In the genomic region with DNA sequence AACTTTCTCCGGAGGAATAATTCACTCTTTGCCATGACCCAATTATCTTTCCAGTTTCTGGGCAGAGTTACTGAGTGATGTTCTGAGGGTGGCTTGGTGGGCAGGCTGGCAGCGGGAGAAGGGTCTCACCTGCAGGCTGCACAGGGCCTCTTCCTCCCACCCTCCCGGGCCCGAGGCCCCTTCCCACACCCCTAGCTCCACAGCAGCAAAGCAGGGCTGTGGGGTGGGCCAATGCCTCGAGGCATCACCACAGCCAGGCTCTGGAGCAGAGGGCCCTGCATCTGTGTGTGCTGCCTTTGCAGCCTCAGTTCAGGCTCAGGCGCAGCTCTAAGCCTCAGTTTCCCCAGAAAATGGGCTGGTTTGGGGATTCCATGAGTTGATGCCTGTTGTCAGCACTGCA, we compare ENCODE assay signal across 7 cellular contexts.
"Had no signal": no experiment of that assay in that cellular context is flagged by ENCODE, and none has a peak within 500 bp of the region (broad histone marks: within the 10 kb centered on the region; RNA-seq: fewer than 3 reads in every experiment).

No MANE protein-coding gene starts in this region.

- H3K4me3 ChIP-seq: GM23338 had no signal

- FAIRE-seq: H1, H54, HepG2 had no signal

- DNase-seq: H9, HCEC 1CT had no signal

- H3K27ac ChIP-seq: HL-60 had no signal

- ATAC-seq: GM23338, HepG2 had no signal
